Comparison of ENCODE assay signal across 22 cellular contexts in the genomic region with DNA sequence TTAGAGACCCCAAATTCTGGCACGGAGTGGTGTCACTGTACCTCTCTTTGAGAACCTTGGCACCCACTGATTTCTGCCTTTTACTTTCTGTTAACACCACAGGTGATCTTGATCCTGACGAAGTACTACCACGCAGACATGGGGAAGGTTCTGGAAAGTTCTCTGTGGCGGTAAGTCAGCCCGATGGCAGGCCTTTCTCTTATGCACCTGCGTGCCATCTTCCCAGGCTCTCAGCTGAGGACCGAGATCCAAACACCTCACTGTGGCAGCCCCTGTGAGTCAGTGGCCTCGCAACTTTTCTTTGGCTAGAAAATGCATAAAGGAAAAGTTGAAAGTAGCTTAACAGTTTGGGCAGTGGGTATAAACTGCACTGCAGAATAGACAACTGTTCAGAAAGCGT. TPM values are rescaled to one million over a fixed set of nuclear protein-coding genes. Genes with fewer than 3 reads are reported as not detected.
DNase-seq lines count a peak whose midpoint lies in the region; ATAC-seq, FAIRE-seq and TF ChIP-seq lines count a peak whose summit lies in the region.
"Had no signal": no experiment of that assay in that cellular context is flagged by ENCODE, and none has a peak within 500 bp of the region (broad histone marks: within the 10 kb centered on the region; RNA-seq: fewer than 3 reads in every experiment).

No MANE protein-coding gene starts in this region.

- no peak overlapping the region for H2AFZ ChIP-seq in astrocyte (ENCODE audit: low read depth, low read length)

- no peak for FAIRE-seq in astrocyte (lab: Jason Lieb, UNC)

- H3K4me3 ChIP-seq in right atrium auricular region (no peak overlapping the region), astrocyte (ENCODE audit: insufficient read depth, low read depth, low read length) (no peak overlapping the region)

- no peak overlapping the region for H3K27ac Mint-ChIP-seq in astrocyte (ENCODE audit: unreplicated experiment)
- H3K27ac Mint-ChIP-seq: IgD-negative memory B cell had no signal

- intact Hi-C loops in Right ventricle myocardium inferior (cut with DNase I), result no loop called here

- H3K4me3 Mint-ChIP-seq in astrocyte (ENCODE audit: unreplicated experiment), result no peak overlapping the region

- H3K9ac ChIP-seq in astrocyte (ENCODE audit: low read length), result no peak overlapping the region

- H3K27ac ChIP-seq in right atrium auricular region (no peak overlapping the region), astrocyte (ENCODE audit: low read depth, low read length) (no peak overlapping the region)

- H3K9me3 ChIP-seq in right atrium auricular region (no peaks in the 10 kb centered on the region), astrocyte (ENCODE audit: insufficient read depth, low read depth, low read length) (no peaks in the 10 kb centered on the region)

- H3K27me3 ChIP-seq in right atrium auricular region (no peaks in the 10 kb centered on the region), astrocyte (ENCODE audit: insufficient read depth, low read length) (peaks cover 3% of the 10 kb centered on the region)

- H3K4me1 ChIP-seq in right atrium auricular region (peaks cover 0 to 5% of the 10 kb centered on the region in 2 donors), astrocyte (ENCODE audit: insufficient read depth, low read length) (peaks cover 36% of the 10 kb centered on the region)

- H3K9me3 Mint-ChIP-seq in astrocyte (ENCODE audit: unreplicated experiment), result peaks cover 7% of the 10 kb centered on the region

- H3K79me2 ChIP-seq in astrocyte (ENCODE audit: insufficient read depth, low read length), result no peaks in the 10 kb centered on the region

- peaks cover 55% of the 10 kb centered on the region for H3K4me1 Mint-ChIP-seq in astrocyte (ENCODE audit: low read depth, unreplicated experiment)
- H3K4me1 Mint-ChIP-seq: IgD-negative memory B cell had no signal

- ATAC-seq in Right ventricle myocardium inferior, result no peak
- ATAC-seq in left lobe of liver, result no peak
- no peak for ATAC-seq in HG02798 (IDR thresholded peaks at IDR 0.05; ENCODE audit: poor library complexity, unreplicated experiment)

- peaks cover 4% of the 10 kb centered on the region for H3K36me3 Mint-ChIP-seq in astrocyte (ENCODE audit: low read depth, unreplicated experiment)
- H3K36me3 Mint-ChIP-seq: IgD-negative memory B cell had no signal

- no peaks in the 10 kb centered on the region for H3K36me3 ChIP-seq in right atrium auricular region
- no peaks in the 10 kb centered on the region for H3K36me3 ChIP-seq in astrocyte (ENCODE audit: insufficient read depth, low read length)

- peak; percentile 13 for DNase-seq in right atrium auricular region (ENCODE audit: low spot score)
- DNase-seq in Right ventricle myocardium inferior (ENCODE audit: missing footprints), result no peak
- no peak for DNase-seq in astrocyte (ENCODE audit: low read depth)
- DNase-seq in left lobe of liver (ENCODE audit: low spot score), result peak; percentile 2
- peak; percentile 19 for DNase-seq in ureter (ENCODE audit: low spot score)
- DNase-seq in NCI-H146 treated with DMSO at 0.1 percent for 48 hours (lab: John Stamatoyannopoulos, UW; ENCODE audit: unreplicated experiment), result no peak
- DNase-seq in NCI-H82 treated with DMSO at 0.1 percent for 48 hours (lab: John Stamatoyannopoulos, UW; ENCODE audit: unreplicated experiment), result no peak
- DNase-seq: COR-L47; DMS79; H7; Kasumi-1; NCI-H1105 treated with DMSO at 0.1 percent for 48 hours; NCI-H187 treated with DMSO at 0.1 percent for 48 hours; NCI-H446; NCI-H69; NK-92 treated with Interleukin-12 subunit alpha and Interleukin-12 subunit beta, amount 100 ng/mL, for 24 hours; OCI-M1; RPMI8226 had no signal

- TF ChIP-seq CTCF in right atrium auricular region (IDR thresholded peaks at IDR 0.05) (no peak), astrocyte (IDR thresholded peaks at IDR 0.05; ENCODE audit: insufficient read depth, low read depth, low read length) (no peak)

- peaks cover 10% of the 10 kb centered on the region for H4K20me1 ChIP-seq in astrocyte (ENCODE audit: insufficient read depth, low read length)

- H3K4me2 ChIP-seq in astrocyte (ENCODE audit: low read length), result peak overlapping the region; percentile 4

- peaks cover 9% of the 10 kb centered on the region for H3K27me3 Mint-ChIP-seq in astrocyte (ENCODE audit: low read depth, unreplicated experiment)

RNA-seq across cellular contexts. Expression of gene PSAPL1, which starts 38.5 kb away (rescaled TPM):
- under 1 TPM in 1 of 2 donors, not detected in 1; 0.12 TPM for total RNA-seq in right atrium auricular region
- total RNA-seq in Right ventricle myocardium inferior, result not detected
- not detected in 2 replicates for total RNA-seq in astrocyte
- total RNA-seq in left lobe of liver, result not detected
- total RNA-seq in ureter, result not detected
- total RNA-seq: A673, SK-MEL-5 had no signal

Comparison
In these comparisons a context has a peak if more than half of its experiments do, and no peak if none do; other contexts are left out.
1. DNase-seq: peak in right atrium auricular region (single experiment), left lobe of liver (single experiment) and ureter (single experiment); none in Right ventricle myocardium inferior (single experiment), astrocyte (single experiment), NCI-H146 treated with DMSO at 0.1 percent for 48 hours (single experiment) and NCI-H82 treated with DMSO at 0.1 percent for 48 hours (single experiment).